In genomic region chr14:68899033-68899603, GRCh38 we compare ENCODE assay signal across 15 cellular contexts.
A peak's percentile ranks its signal among the peaks of the same experiment; 100 is the strongest.
DNase-seq lines count a peak whose midpoint lies in the region; FAIRE-seq and TF ChIP-seq lines count a peak whose summit lies in the region.
"Had no signal": no experiment of that assay in that cellular context is flagged by ENCODE, and none has a peak within 500 bp of the region (broad histone marks: within the 10 kb centered on the region; RNA-seq: fewer than 3 reads in every experiment).

No MANE protein-coding gene starts in this region.

- H3K27me3 Mint-ChIP-seq in activated CD4-positive, alpha-beta T cell treated with anti-CD3 and anti-CD28 coated beads, Interleukin-2, amount 10 ng/mL, durations not matched to agents 24 days and 14 days = no peaks in the 10 kb centered on the region
- no peaks in the 10 kb centered on the region for H3K27me3 Mint-ChIP-seq in activated T-helper 2 cell treated with anti-CD3 and anti-CD28 coated beads, Interferon-gamma antibody, Interleukin-2, Interleukin-4, amounts not matched to agents 10 μg/mL and 5 μg/mL and 100 μg/mL, durations not matched to agents 14 hours and 24 hours and 36 hours (ENCODE audit: low read depth)
- peaks cover 7% of the 10 kb centered on the region for H3K27me3 Mint-ChIP-seq in glutamatergic neuron (ENCODE audit: unreplicated experiment)

- peaks cover 8% of the 10 kb centered on the region for H3K9me3 Mint-ChIP-seq in activated CD4-positive, alpha-beta T cell treated with anti-CD3 and anti-CD28 coated beads, Interleukin-2, amount 10 ng/mL, durations not matched to agents 24 days and 14 days
- no peaks in the 10 kb centered on the region for H3K9me3 Mint-ChIP-seq in activated T-helper 2 cell treated with anti-CD3 and anti-CD28 coated beads, Interferon-gamma antibody, Interleukin-2, Interleukin-4, amounts not matched to agents 10 μg/mL and 5 μg/mL and 100 μg/mL, durations not matched to agents 14 hours and 24 hours and 36 hours
- peaks cover 4% of the 10 kb centered on the region for H3K9me3 Mint-ChIP-seq in glutamatergic neuron (ENCODE audit: unreplicated experiment)

- peak overlapping the region; percentile 56 for H3K27ac ChIP-seq in temporal lobe (ENCODE audit: low read depth, low read length)
- peak overlapping the region in 1 of 2 donors; percentile 18 for H3K27ac ChIP-seq in small intestine (ENCODE audit: low read depth in 1 of 2, low read length in 1 of 2)
- H3K27ac ChIP-seq: heart right ventricle, parathyroid adenoma, SJCRH30 had no signal

- H3K4me1 ChIP-seq in small intestine (ENCODE audit: control insufficient read depth in 2 of 2, insufficient read depth in 1 of 2, low read depth in 1 of 2, low read length in 1 of 2) = no peaks in the 10 kb centered on the region
- H3K4me1 ChIP-seq: HAP-1, parathyroid adenoma, SJCRH30 had no signal

- FAIRE-seq in small intestine (lab: Jason Lieb, UNC) = no peak

- H3K36me3 ChIP-seq in small intestine (ENCODE audit: control insufficient read depth in 2 of 2, insufficient read depth in 2 of 2, low read length in 2 of 2) = peaks cover 0 to 2% of the 10 kb centered on the region in 2 donors

- peaks cover 27% of the 10 kb centered on the region for H3K4me1 Mint-ChIP-seq in activated CD4-positive, alpha-beta T cell treated with anti-CD3 and anti-CD28 coated beads, Interleukin-2, amount 10 ng/mL, durations not matched to agents 24 days and 14 days
- peaks cover 26% of the 10 kb centered on the region for H3K4me1 Mint-ChIP-seq in activated T-helper 2 cell treated with anti-CD3 and anti-CD28 coated beads, Interferon-gamma antibody, Interleukin-2, Interleukin-4, amounts not matched to agents 10 μg/mL and 5 μg/mL and 100 μg/mL, durations not matched to agents 14 hours and 24 hours and 36 hours (ENCODE audit: low read depth)
- H3K4me1 Mint-ChIP-seq in glutamatergic neuron (ENCODE audit: low read depth, unreplicated experiment) = peaks cover 20% of the 10 kb centered on the region

- no peak for DNase-seq in activated CD4-positive, alpha-beta T cell treated with anti-CD3 and anti-CD28 coated beads, Interleukin-2, amount 10 ng/mL, durations not matched to agents 24 days and 14 days
- DNase-seq in activated CD4-positive, alpha-beta T cell treated with anti-CD3 and anti-CD28 coated beads for 4 hours = no peak
- no peak for DNase-seq in activated T-helper 2 cell treated with anti-CD3 and anti-CD28 coated beads, Interferon-gamma antibody, Interleukin-2, Interleukin-4, amounts not matched to agents 10 μg/mL and 5 μg/mL and 100 μg/mL, durations not matched to agents 14 hours and 24 hours and 36 hours (ENCODE audit: low spot score)
- DNase-seq in glutamatergic neuron (no peak), small intestine (no peak), pons (ENCODE audit: low spot score) (no peak), NCI-H2107 treated with DMSO at 0.1 percent for 48 hours (lab: John Stamatoyannopoulos, UW; ENCODE audit: unreplicated experiment) (no peak)
- DNase-seq: effector memory CD4-positive, alpha-beta T cell; heart right ventricle; NCI-H1417; NCI-H69; SJCRH30 had no signal

- H3K36me3 Mint-ChIP-seq in activated CD4-positive, alpha-beta T cell treated with anti-CD3 and anti-CD28 coated beads, Interleukin-2, amount 10 ng/mL, durations not matched to agents 24 days and 14 days (ENCODE audit: low read depth) = peaks cover 23% of the 10 kb centered on the region
- peaks cover 50% of the 10 kb centered on the region for H3K36me3 Mint-ChIP-seq in activated T-helper 2 cell treated with anti-CD3 and anti-CD28 coated beads, Interferon-gamma antibody, Interleukin-2, Interleukin-4, amounts not matched to agents 10 μg/mL and 5 μg/mL and 100 μg/mL, durations not matched to agents 14 hours and 24 hours and 36 hours (ENCODE audit: low read depth)
- H3K36me3 Mint-ChIP-seq in glutamatergic neuron (ENCODE audit: unreplicated experiment) = peaks cover 11% of the 10 kb centered on the region

- intact Hi-C loops in activated CD4-positive, alpha-beta T cell treated with anti-CD3 and anti-CD28 coated beads, Interleukin-2, amount 10 ng/mL, durations not matched to agents 24 days and 14 days (cut with micrococcal nuclease) = no loop called here
- intact Hi-C loops in activated T-helper 2 cell treated with anti-CD3 and anti-CD28 coated beads, Interferon-gamma antibody, Interleukin-2, Interleukin-4, amounts not matched to agents 10 μg/mL and 5 μg/mL and 100 μg/mL, durations not matched to agents 14 hours and 24 hours and 36 hours (cut with micrococcal nuclease) = no loop called here

- no peak for TF ChIP-seq CTCF in glutamatergic neuron (IDR thresholded peaks at IDR 0.05; ENCODE audit: partially characterized antibody, unreplicated experiment)

- peak overlapping the region; percentile 63 for H3K27ac Mint-ChIP-seq in activated CD4-positive, alpha-beta T cell treated with anti-CD3 and anti-CD28 coated beads, Interleukin-2, amount 10 ng/mL, durations not matched to agents 24 days and 14 days
- peak overlapping the region; percentile 31 for H3K27ac Mint-ChIP-seq in activated T-helper 2 cell treated with anti-CD3 and anti-CD28 coated beads, Interferon-gamma antibody, Interleukin-2, Interleukin-4, amounts not matched to agents 10 μg/mL and 5 μg/mL and 100 μg/mL, durations not matched to agents 14 hours and 24 hours and 36 hours
- H3K27ac Mint-ChIP-seq in glutamatergic neuron (ENCODE audit: unreplicated experiment) = peak overlapping the region; percentile 84

- no peaks in the 10 kb centered on the region for H3K9me3 ChIP-seq in small intestine (ENCODE audit: control insufficient read depth, low read depth)
- H3K9me3 ChIP-seq: HAP-1, heart right ventricle, SJCRH30 had no signal

- no peak overlapping the region for H3K4me3 Mint-ChIP-seq in activated CD4-positive, alpha-beta T cell treated with anti-CD3 and anti-CD28 coated beads, Interleukin-2, amount 10 ng/mL, durations not matched to agents 24 days and 14 days
- H3K4me3 Mint-ChIP-seq in activated T-helper 2 cell treated with anti-CD3 and anti-CD28 coated beads, Interferon-gamma antibody, Interleukin-2, Interleukin-4, amounts not matched to agents 10 μg/mL and 5 μg/mL and 100 μg/mL, durations not matched to agents 14 hours and 24 hours and 36 hours (ENCODE audit: low read depth) = no peak overlapping the region
- H3K4me3 Mint-ChIP-seq in glutamatergic neuron (ENCODE audit: unreplicated experiment) = no peak overlapping the region

- no peaks in the 10 kb centered on the region for H3K27me3 ChIP-seq in small intestine (ENCODE audit: control insufficient read depth in 2 of 2, insufficient read depth in 2 of 2, low read length in 2 of 2)
- H3K27me3 ChIP-seq: heart right ventricle, SJCRH30 had no signal

- H3K4me3 ChIP-seq in small intestine (ENCODE audit: low read depth in 1 of 2, low read length in 2 of 2) = no peak overlapping the region
- H3K4me3 ChIP-seq: HAP-1, heart right ventricle, SJCRH30 had no signal

- 83 to 94% (median 92%) methylated on average over 1 of the region's 1 CpG for WGBS in small intestine, 3 donors

Comparison
In these comparisons a context has a peak if more than half of its experiments do, and no peak if none do; other contexts are left out.
1. H3K27ac Mint-ChIP-seq: peak in every context shown above with its lines; median percentile 84 in glutamatergic neuron; 63 in activated CD4-positive, alpha-beta T cell treated with anti-CD3 and anti-CD28 coated beads, Interleukin-2, amount 10 ng/mL, durations not matched to agents 24 days and 14 days; 31 in activated T-helper 2 cell treated with anti-CD3 and anti-CD28 coated beads, Interferon-gamma antibody, Interleukin-2, Interleukin-4, amounts not matched to agents 10 μg/mL and 5 μg/mL and 100 μg/mL, durations not matched to agents 14 hours and 24 hours and 36 hours.